ENCODE assay signal across 25 cellular contexts in genomic region chr6:747921-748320, GRCh38.
"Had no signal": no experiment of that assay in that cellular context is flagged by ENCODE, and none has a peak within 500 bp of the region (broad histone marks: within the 10 kb centered on the region; RNA-seq: fewer than 3 reads in every experiment).

No MANE protein-coding gene starts in this region.

- H3K4me1 ChIP-seq: left lung, neural progenitor cell, parathyroid adenoma, psoas muscle, tibial nerve, vagina had no signal

- H3K4me3 ChIP-seq: left lung, lung, neural progenitor cell, psoas muscle, right lobe of liver, smooth muscle cell, tibial nerve, vagina had no signal

- H3K4me2 ChIP-seq: neural progenitor cell, smooth muscle cell had no signal

- H3K9me3 ChIP-seq: left lung, neutrophil, right lobe of liver, vagina had no signal

- DNase-seq: hippocampal formation; kidney; left colon; left lung; mesendoderm; naive B cell; natural killer cell; nephron progenitor cell; occipital lobe; psoas muscle; right lobe of liver; stimulated activated CD4-positive, alpha-beta T cell treated with anti-CD3 and anti-CD28 coated beads, Interleukin-1b, Interleukin-23, amount 100 ng/mL, for 48 hours; stimulated activated CD4-positive, alpha-beta T cell treated with anti-CD3 and anti-CD28 coated beads, Interleukin-2, amount 100 ng/mL, for 48 hours; stimulated activated CD4-positive, alpha-beta T cell treated with anti-CD3 and anti-CD28 coated beads, Interleukin-4, amount 100 ng/mL, for 4 hours; stimulated activated CD8-positive, alpha-beta memory T cell treated with anti-CD3 and anti-CD28 coated beads, Interleukin-4, amount 100 ng/mL, for 48 hours; stimulated activated naive CD4-positive, alpha-beta T cell treated with Interleukin-2 at 50 U/mL for 16 hours; stimulated activated naive CD8-positive, alpha-beta T cell treated with anti-CD3 and anti-CD28 coated beads, Interleukin-15, amount 100 ng/mL, for 72 hours; substantia nigra had no signal

- H2AFZ ChIP-seq: neural progenitor cell, parathyroid adenoma had no signal

- FAIRE-seq: kidney had no signal

- H3K27ac ChIP-seq: neural progenitor cell, neutrophil, parathyroid adenoma, psoas muscle, right lobe of liver, tibial nerve, vagina had no signal

- H3K36me3 ChIP-seq: left lung, neural progenitor cell, neutrophil, right lobe of liver, tibial nerve, vagina had no signal

- H3K9ac ChIP-seq: neural progenitor cell, parathyroid adenoma had no signal

- H3K27me3 ChIP-seq: left lung, neural progenitor cell, right lobe of liver, tibial nerve, vagina had no signal

- H3K79me2 ChIP-seq: parathyroid adenoma had no signal
